In the genomic region with DNA sequence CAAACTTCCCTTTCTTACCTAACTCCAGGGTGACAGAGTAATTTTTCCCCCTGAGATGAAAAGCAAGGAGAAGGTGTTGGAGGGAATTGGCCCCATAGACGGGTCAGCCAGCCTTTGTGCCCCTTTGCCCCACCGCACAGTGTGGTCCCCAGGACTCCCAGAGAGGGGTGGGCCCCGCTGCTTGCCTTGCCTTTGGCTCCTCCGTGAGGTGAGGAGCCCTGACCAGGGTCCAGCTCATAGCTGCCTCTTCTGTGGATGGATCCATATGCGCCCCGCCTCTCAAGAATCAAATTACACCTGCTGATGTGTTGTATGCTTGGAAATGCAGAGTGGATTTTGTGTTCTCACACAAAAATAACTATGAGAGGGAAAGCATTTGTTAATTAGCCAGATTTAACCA, we compare ENCODE assay signal across 21 cellular contexts. TPM values are rescaled to one million over a fixed set of nuclear protein-coding genes. Genes with fewer than 3 reads are reported as not detected.
A peak's percentile ranks its signal among the peaks of the same experiment; 100 is the strongest.
DNase-seq lines count a peak whose midpoint lies in the region; ATAC-seq and TF ChIP-seq lines count a peak whose summit lies in the region.
"Had no signal": no experiment of that assay in that cellular context is flagged by ENCODE, and none has a peak within 500 bp of the region (broad histone marks: within the 10 kb centered on the region; RNA-seq: fewer than 3 reads in every experiment).

No MANE protein-coding gene starts in this region.

- H3K27me3 ChIP-seq in HL-60 (ENCODE audit: insufficient read depth, poor library complexity, severe bottlenecking) = no peaks in the 10 kb centered on the region
- H3K27me3 ChIP-seq in naive thymus-derived CD4-positive, alpha-beta T cell (ENCODE audit: control insufficient read depth in 2 of 2, insufficient read depth in 2 of 2, low read length in 2 of 2) = no peaks in the 10 kb centered on the region
- peaks cover 9% of the 10 kb centered on the region for H3K27me3 ChIP-seq in brain microvascular endothelial cell (replicated peaks)
- H3K27me3 ChIP-seq: heart left ventricle had no signal

- H3K4me3 ChIP-seq in HL-60 (replicated peaks; ENCODE audit: insufficient read depth, low read length) = no peak overlapping the region
- H3K4me3 ChIP-seq in naive thymus-derived CD4-positive, alpha-beta T cell (ENCODE audit: low read length) = no peak overlapping the region
- H3K4me3 ChIP-seq in brain microvascular endothelial cell (ENCODE audit: low read depth, low read length) = no peak overlapping the region
- H3K4me3 ChIP-seq: heart left ventricle, K562 had no signal

- CTCF ChIA-PET in WTC11 (lab: Charles Lee) = interaction anchor here (0.7 to 1.8 kb wide), 4 partner anchors 14 to 45 kb away, joined by 3 to 5 read pairs (median 4); no protein-coding TSS in a partner anchor
- CTCF ChIA-PET in naive thymus-derived CD4-positive, alpha-beta T cell (lab: Charles Lee) = interaction anchor here (0.5 kb wide), 1 partner anchor 69 kb away, joined by 3 read pairs; no protein-coding TSS in a partner anchor

- peaks cover 31 to 53% of the 10 kb centered on the region in 2 donors for H3K4me1 ChIP-seq in naive thymus-derived CD4-positive, alpha-beta T cell (ENCODE audit: control insufficient read depth in 2 of 2, insufficient read depth in 2 of 2, low read length in 2 of 2)

- DNase-seq in DMS53 (lab: John Stamatoyannopoulos, UW) (peak; percentile 12), DMS53 treated with DMSO at 0.1 percent for 48 hours (lab: John Stamatoyannopoulos, UW; ENCODE audit: unreplicated experiment) (no peak), HL-60 (ENCODE audit: low read depth in 1 of 2, low spot score in 1 of 2) (no peak), WTC11 (ENCODE audit: low spot score) (peak; percentile 39), brain microvascular endothelial cell (no peak), HFFc6 (no peak), NCI-H1436 (lab: John Stamatoyannopoulos, UW) (no peak)
- no peak for DNase-seq in naive thymus-derived CD4-positive, alpha-beta T cell
- DNase-seq: activated CD4-positive, alpha-beta T cell treated with anti-CD3 and anti-CD28 coated beads, Interleukin-2, amount 50 U/mL, for 48 hours; activated naive CD4-positive, alpha-beta T cell treated with Interleukin-2 at 50 U/mL for 16 hours; activated T-cell treated with anti-CD3 and anti-CD28 coated beads for 4 hours; DMS79 treated with DMSO at 0.1 percent for 48 hours; heart left ventricle; kidney; NK-92 treated with Interleukin-12 subunit alpha and Interleukin-12 subunit beta, amount 100 ng/mL, for 24 hours had no signal

- peak overlapping the region; percentile 54 for H3K4me3 Mint-ChIP-seq in WTC11
- no peak overlapping the region for H3K4me3 Mint-ChIP-seq in naive thymus-derived CD4-positive, alpha-beta T cell
- H3K4me3 Mint-ChIP-seq in HFFc6 = no peak overlapping the region
- H3K4me3 Mint-ChIP-seq: memory B cell, neural crest cell had no signal

- H3K27me3 Mint-ChIP-seq in WTC11 (ENCODE audit: low read depth) (no peaks in the 10 kb centered on the region), HFFc6 (ENCODE audit: insufficient read depth) (peaks cover 40% of the 10 kb centered on the region)
- no peaks in the 10 kb centered on the region for H3K27me3 Mint-ChIP-seq in naive thymus-derived CD4-positive, alpha-beta T cell
- H3K27me3 Mint-ChIP-seq: memory B cell had no signal

- ATAC-seq in WTC11 = peak; percentile 40
- no peak for ATAC-seq in naive thymus-derived CD4-positive, alpha-beta T cell
- ATAC-seq: heart left ventricle, K562, Right ventricle myocardium inferior had no signal

- H3K36me3 Mint-ChIP-seq in WTC11 (peaks cover 15% of the 10 kb centered on the region), HFFc6 (ENCODE audit: low read depth) (no peaks in the 10 kb centered on the region)
- H3K36me3 Mint-ChIP-seq in naive thymus-derived CD4-positive, alpha-beta T cell = peaks cover 5 to 48% (median 26%) of the 10 kb centered on the region in 5 donors

- peaks cover 77% of the 10 kb centered on the region for H3K4me1 Mint-ChIP-seq in WTC11
- peaks cover 56 to 95% (median 87%) of the 10 kb centered on the region in 7 donors for H3K4me1 Mint-ChIP-seq in naive thymus-derived CD4-positive, alpha-beta T cell
- H3K4me1 Mint-ChIP-seq in HFFc6 (ENCODE audit: low read depth) = no peaks in the 10 kb centered on the region

- no peaks in the 10 kb centered on the region for H3K9me3 ChIP-seq in naive thymus-derived CD4-positive, alpha-beta T cell (ENCODE audit: control insufficient read depth in 2 of 3, low read length in 3 of 3)
- H3K9me3 ChIP-seq: heart left ventricle had no signal

- intact Hi-C loops in naive thymus-derived CD4-positive, alpha-beta T cell (cut with micrococcal nuclease) = no loop called here

- in situ Hi-C loops in brain microvascular endothelial cell (cut with HindIII; ENCODE audit: low pct_ligation_motif_present, low sequenced_read_pairs) = no loop called here

- peaks cover 8 to 34% (median 16%) of the 10 kb centered on the region in 3 experiments for H3K36me3 ChIP-seq in naive thymus-derived CD4-positive, alpha-beta T cell (ENCODE audit: control insufficient read depth in 2 of 3, insufficient read depth in 3 of 3, low read length in 3 of 3)
- H3K36me3 ChIP-seq in brain microvascular endothelial cell (replicated peaks) = no peaks in the 10 kb centered on the region

- no peak for TF ChIP-seq CTCF in HL-60 (IDR thresholded peaks at IDR 0.05; ENCODE audit: insufficient read depth, low read length)
- TF ChIP-seq CTCF in WTC11 (IDR thresholded peaks at IDR 0.05) = no peak
- no peak for TF ChIP-seq CTCF in brain microvascular endothelial cell (IDR thresholded peaks at IDR 0.05; ENCODE audit: low read depth, low read length, missing control alignments)
- TF ChIP-seq CTCF in HFFc6 (IDR thresholded peaks at IDR 0.05) = no peak

- H3K27ac ChIP-seq in HL-60 (replicated peaks) = peak overlapping the region; percentile 73
- no peak overlapping the region for H3K27ac ChIP-seq in naive thymus-derived CD4-positive, alpha-beta T cell (ENCODE audit: low read depth, low read length)
- no peak overlapping the region for H3K27ac ChIP-seq in brain microvascular endothelial cell
- H3K27ac ChIP-seq: 22Rv1, heart left ventricle had no signal

- no peaks in the 10 kb centered on the region for H3K9me3 Mint-ChIP-seq in WTC11
- peaks cover 0 to 6% (median 0%) of the 10 kb centered on the region in 11 donors for H3K9me3 Mint-ChIP-seq in naive thymus-derived CD4-positive, alpha-beta T cell
- no peaks in the 10 kb centered on the region for H3K9me3 Mint-ChIP-seq in HFFc6
- H3K9me3 Mint-ChIP-seq: CD14-positive monocyte, memory B cell, neural crest cell had no signal

- H3K27ac Mint-ChIP-seq in WTC11 (peak overlapping the region; percentile 94), HFFc6 (no peak overlapping the region)
- H3K27ac Mint-ChIP-seq in naive thymus-derived CD4-positive, alpha-beta T cell = peak overlapping the region in 7 of 9 donors; percentile 41 to 87 (median 72)
- H3K27ac Mint-ChIP-seq: memory B cell had no signal

- POLR2A ChIA-PET in WTC11 (lab: Charles Lee) = no interaction called here
- POLR2A ChIA-PET in naive thymus-derived CD4-positive, alpha-beta T cell (lab: Charles Lee) = interaction anchor here (0.6 to 7.9 kb wide), 6 partner anchors 12 to 97 kb away, joined by 3 to 77 read pairs (median 4); partner anchors contain the start of genes SORL1 and SORL1-AS1

TF ChIP-seq in WTC11, 78 proteins besides CTCF, POLR2A, EP300 and RAD21:
- TF ChIP-seq MYBL2 (CRISPR knock-in tag; IDR thresholded peaks at IDR 0.05) = no peak
- TF ChIP-seq OVOL2 (CRISPR knock-in tag; IDR thresholded peaks at IDR 0.05; ENCODE audit: borderline replicate concordance) = no peak
- TF ChIP-seq ETV6 (CRISPR knock-in tag; IDR thresholded peaks at IDR 0.05) = 0 out of 2 replicates have a peak, but pooled peaks have one; percentile 62
TF ChIP-seq in WTC11: peak in this region for 1.

RNA-seq across cellular contexts. Expression of gene SORL1, which starts 27.7 kb away (rescaled TPM):
- total RNA-seq in WTC11 (2021) = 78.1 to 87.1 TPM (median 78.1 TPM) in 3 replicates
- 100 to 1,000 TPM; 179 to 555 (median 375) TPM for total RNA-seq in naive thymus-derived CD4-positive, alpha-beta T cell
- polyA plus RNA-seq in naive thymus-derived CD4-positive, alpha-beta T cell = 100 to 1,000 TPM; 165 to 249 TPM
- total RNA-seq in HFFc6 (2021; fragmentation: NEBNext Ultra II Directional; extraction: Animal tissue kit (Norgen Biotek cat#: 25700)) = under 1 TPM; 0.19 to 0.48 (median 0.36) TPM

Comparison
In these comparisons a context has a peak if more than half of its experiments do, and no peak if none do; other contexts are left out.
1. DNase-seq: peak in DMS53 (single experiment) and WTC11 (single experiment); none in DMS53 treated with DMSO at 0.1 percent for 48 hours (single experiment), HL-60 (0 of 2), naive thymus-derived CD4-positive, alpha-beta T cell (0 of 9), brain microvascular endothelial cell (single experiment), HFFc6 (single experiment) and NCI-H1436 (single experiment).
2. RNA of gene SORL1, which starts 27.7 kb away (total RNA-seq): 179 to 555 TPM in naive thymus-derived CD4-positive, alpha-beta T cell and 78.1 to 87.1 TPM in WTC11; 0.19 to 0.48 TPM in HFFc6; every median in the first group is over 10 times any median in the second.